ENCODE assay signal across 10 cellular contexts in genomic region chr4:1656986-1657385, GRCh38.
"Had no signal": no experiment of that assay in that cellular context is flagged by ENCODE, and none has a peak within 500 bp of the region (broad histone marks: within the 10 kb centered on the region; RNA-seq: fewer than 3 reads in every experiment).

No MANE protein-coding gene starts in this region.

- ATAC-seq: HCT116, HepG2, K562 had no signal

- H3K9me3 ChIP-seq: HAP-1 had no signal

- H3K4me3 Mint-ChIP-seq: HFFc6 had no signal

- H3K4me3 ChIP-seq: GM23248, HAP-1, K562 had no signal

- H3K36me3 ChIP-seq: HAP-1 had no signal

- H3K27ac ChIP-seq: GM23248, HL-60 had no signal

- H3K9ac ChIP-seq: GM23248 had no signal

- H2AFZ ChIP-seq: GM23248 had no signal

- H3K27ac Mint-ChIP-seq: HFFc6 had no signal

- H3K9me3 Mint-ChIP-seq: HFFc6 had no signal

- DNase-seq: GM23248, GOT3, HFFc6, IMR-90, KG1 had no signal

- H3K4me1 ChIP-seq: HAP-1 had no signal
